Comparison of ENCODE assay signal across 15 cellular contexts in genomic region chr12:28086521-28086920, GRCh38.
A peak's percentile ranks its signal among the peaks of the same experiment; 100 is the strongest.
DNase-seq lines count a peak whose midpoint lies in the region; ATAC-seq and TF ChIP-seq lines count a peak whose summit lies in the region.
"Had no signal": no experiment of that assay in that cellular context is flagged by ENCODE, and none has a peak within 500 bp of the region (broad histone marks: within the 10 kb centered on the region; RNA-seq: fewer than 3 reads in every experiment).

No MANE protein-coding gene starts in this region.

- peak overlapping the region; percentile 64 for H3K4me2 ChIP-seq in OCI-LY3 (ENCODE audit: low read length)

- H3K4me1 ChIP-seq in OCI-LY3 (ENCODE audit: low read length): peaks cover 22% of the 10 kb centered on the region
- H3K4me1 ChIP-seq: uterus had no signal

- H3K9ac ChIP-seq in OCI-LY3 (ENCODE audit: low read length): no peak overlapping the region

- no peak for TF ChIP-seq CTCF in OCI-LY3 (IDR thresholded peaks at IDR 0.05; ENCODE audit: low read depth, low read length)

- H3K27me3 ChIP-seq in OCI-LY3 (ENCODE audit: low read depth, low read length): peaks cover 52% of the 10 kb centered on the region
- H3K27me3 ChIP-seq: spleen, uterus had no signal

- POLR2A ChIA-PET in T-cell (lab: Charles Lee): interaction anchor here in 1 of 2 donors (0.7 kb wide), 1 partner anchor 23 kb away, joined by 5 read pairs; no protein-coding TSS in a partner anchor

- no peak for DNase-seq in activated CD4-positive, alpha-beta T cell treated with anti-CD3 and anti-CD28 coated beads, Interleukin-2, amount 50 U/mL, for 1 hour
- DNase-seq in T-cell: no peak
- no peak for DNase-seq in NCI-H2107 (lab: John Stamatoyannopoulos, UW)
- DNase-seq in immature natural killer cell: no peak
- DNase-seq: activated T-cell treated with anti-CD3 and anti-CD28 coated beads for 4 hours; effector CD4-positive, alpha-beta T cell; head of caudate nucleus; NCI-H510A; spleen; uterus had no signal

- H3K36me3 ChIP-seq in OCI-LY3 (replicated peaks; ENCODE audit: low read depth, low read length): no peaks in the 10 kb centered on the region
- H3K36me3 ChIP-seq: spleen, uterus had no signal

- peaks cover 5 to 11% (median 11%) of the 10 kb centered on the region in 3 donors for H3K4me1 Mint-ChIP-seq in T-cell
- H3K4me1 Mint-ChIP-seq in immature natural killer cell: no peaks in the 10 kb centered on the region

- H3K9me3 ChIP-seq in OCI-LY3 (ENCODE audit: insufficient read depth, low read length): no peaks in the 10 kb centered on the region
- H3K9me3 ChIP-seq: spleen, uterus had no signal

- H3K27ac Mint-ChIP-seq in T-cell (no peak overlapping the region), immature natural killer cell (no peak overlapping the region)

- H3K9me3 Mint-ChIP-seq in T-cell (no peaks in the 10 kb centered on the region), immature natural killer cell (no peaks in the 10 kb centered on the region)

- H3K4me3 Mint-ChIP-seq in T-cell: no peak overlapping the region
- H3K4me3 Mint-ChIP-seq in immature natural killer cell: no peak overlapping the region

- H3K4me3 ChIP-seq in OCI-LY3 (ENCODE audit: low read length): peak overlapping the region; percentile 45
- H3K4me3 ChIP-seq: spleen, uterus had no signal

- no peaks in the 10 kb centered on the region for H3K79me2 ChIP-seq in OCI-LY3 (ENCODE audit: low read length)

- H4K20me1 ChIP-seq in OCI-LY3 (ENCODE audit: insufficient read depth, low read length): no peaks in the 10 kb centered on the region

- no peak overlapping the region for H2AFZ ChIP-seq in OCI-LY3 (ENCODE audit: low read depth, low read length)

- peak; percentile 55 for ATAC-seq in GM18505 (IDR thresholded peaks at IDR 0.05; ENCODE audit: unreplicated experiment)
- ATAC-seq in GM21381 (IDR thresholded peaks at IDR 0.05; ENCODE audit: unreplicated experiment): peak; percentile 66
- peak; percentile 60 for ATAC-seq in HG03025 (IDR thresholded peaks at IDR 0.05; ENCODE audit: low FRiP score, unreplicated experiment)
- ATAC-seq in T-cell (replicated peaks in 1 of 4): no peak

- H3K36me3 Mint-ChIP-seq in T-cell: no peaks in the 10 kb centered on the region
- H3K36me3 Mint-ChIP-seq in immature natural killer cell: no peaks in the 10 kb centered on the region

- TF ChIP-seq POLR2A in GM18505 (IDR thresholded peaks at IDR 0.05; ENCODE audit: borderline replicate concordance, extremely low read depth, insufficient read depth, insufficient read length): no peak

- no peak overlapping the region for H3K27ac ChIP-seq in OCI-LY3 (ENCODE audit: low read length)
- H3K27ac ChIP-seq: HL-60, spleen, uterus had no signal

- H3K27me3 Mint-ChIP-seq in T-cell (peaks cover 3 to 32% of the 10 kb centered on the region in 2 donors), immature natural killer cell (ENCODE audit: low read depth in 3 of 3) (peaks cover 2 to 6% (median 4%) of the 10 kb centered on the region in 3 donors)

- CTCF ChIA-PET in T-cell (lab: Charles Lee): no interaction called here

Comparison
In these comparisons a context has a peak if more than half of its experiments do, and no peak if none do; other contexts are left out.
1. ATAC-seq: peak in GM18505 (single experiment), GM21381 (single experiment) and HG03025 (single experiment); none in T-cell (0 of 4).